In the genomic region with DNA sequence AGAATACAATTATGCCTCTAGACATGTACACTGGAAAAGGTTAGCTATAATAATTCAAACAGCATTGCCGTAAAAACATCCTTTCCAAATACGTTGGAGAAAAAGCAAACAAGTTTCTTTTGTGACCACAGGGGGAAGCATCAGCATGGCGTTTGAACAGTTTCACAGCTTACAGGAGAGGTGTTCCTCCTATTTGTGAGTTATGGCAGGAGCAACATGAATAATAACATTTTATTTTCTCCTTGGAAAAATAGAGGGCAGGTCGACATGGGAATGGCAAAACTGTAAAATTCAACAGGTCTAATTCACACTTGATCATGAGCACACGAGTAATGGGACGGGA, we compare ENCODE assay signal across 9 cellular contexts. TPM values are rescaled to one million over a fixed set of nuclear protein-coding genes. Genes with fewer than 3 reads are reported as not detected.
DNase-seq lines count a peak whose midpoint lies in the region; ATAC-seq and TF ChIP-seq lines count a peak whose summit lies in the region.
"Had no signal": no experiment of that assay in that cellular context is flagged by ENCODE, and none has a peak within 500 bp of the region (broad histone marks: within the 10 kb centered on the region; RNA-seq: fewer than 3 reads in every experiment).

No MANE protein-coding gene starts in this region.

- peaks cover 6 to 12% of the 10 kb centered on the region in 2 donors for H3K27me3 Mint-ChIP-seq in effector memory CD8-positive, alpha-beta T cell
- no peaks in the 10 kb centered on the region for H3K27me3 Mint-ChIP-seq in activated CD4-positive, alpha-beta memory T cell treated with anti-CD3 and anti-CD28 coated beads, Interleukin-2, amount 10 ng/mL, durations not matched to agents 7 days and 5 days
- H3K27me3 Mint-ChIP-seq: activated naive CD8-positive, alpha-beta T cell had no signal

- H3K4me3 Mint-ChIP-seq in effector memory CD8-positive, alpha-beta T cell = no peak overlapping the region
- no peak overlapping the region for H3K4me3 Mint-ChIP-seq in activated CD4-positive, alpha-beta memory T cell treated with anti-CD3 and anti-CD28 coated beads, Interleukin-2, amount 10 ng/mL, durations not matched to agents 7 days and 5 days
- H3K4me3 Mint-ChIP-seq: activated naive CD8-positive, alpha-beta T cell had no signal

- H3K4me1 Mint-ChIP-seq in effector memory CD8-positive, alpha-beta T cell (ENCODE audit: low read depth in 2 of 2) = peaks cover 0 to 4% of the 10 kb centered on the region in 2 donors
- peaks cover 2% of the 10 kb centered on the region for H3K4me1 Mint-ChIP-seq in activated CD4-positive, alpha-beta memory T cell treated with anti-CD3 and anti-CD28 coated beads, Interleukin-2, amount 10 ng/mL, durations not matched to agents 7 days and 5 days

- POLR2A ChIA-PET in activated CD4-positive, alpha-beta memory T cell treated with anti-CD3 and anti-CD28 coated beads, Interleukin-2, amount 10 ng/mL, durations not matched to agents 7 days and 5 days (lab: Charles Lee) = no interaction called here

- H3K36me3 Mint-ChIP-seq in effector memory CD8-positive, alpha-beta T cell (ENCODE audit: insufficient read depth) = no peaks in the 10 kb centered on the region
- no peaks in the 10 kb centered on the region for H3K36me3 Mint-ChIP-seq in activated CD4-positive, alpha-beta memory T cell treated with anti-CD3 and anti-CD28 coated beads, Interleukin-2, amount 10 ng/mL, durations not matched to agents 7 days and 5 days (ENCODE audit: low read depth)
- H3K36me3 Mint-ChIP-seq: activated naive CD8-positive, alpha-beta T cell had no signal

- no peaks in the 10 kb centered on the region for H3K9me3 ChIP-seq in heart left ventricle

- H3K27me3 ChIP-seq in heart left ventricle = no peaks in the 10 kb centered on the region

- WGBS in heart left ventricle, 4 donors = 36 to 42% (median 39%) methylated on average over 6 of the region's 6 CpGs

- H3K27ac ChIP-seq in heart left ventricle = no peak overlapping the region

- intact Hi-C loops in heart left ventricle (cut with DNase I) (loop anchor here in 1 of 10 donors (5.0 kb wide), 1 partner anchor 833 kb away; no protein-coding TSS in a partner anchor), Right ventricle myocardium inferior (cut with DNase I) (no loop called here)

- H3K9me3 Mint-ChIP-seq in effector memory CD8-positive, alpha-beta T cell = no peaks in the 10 kb centered on the region
- H3K9me3 Mint-ChIP-seq in activated CD4-positive, alpha-beta memory T cell treated with anti-CD3 and anti-CD28 coated beads, Interleukin-2, amount 10 ng/mL, durations not matched to agents 7 days and 5 days = peaks cover 8% of the 10 kb centered on the region

- ATAC-seq in heart left ventricle (no peak), Right ventricle myocardium inferior (no peak), GM21528 (IDR thresholded peaks at IDR 0.05; ENCODE audit: low FRiP score, unreplicated experiment) (no peak)
- ATAC-seq in effector memory CD8-positive, alpha-beta T cell (replicated peaks) = peak; percentile 24

- CTCF ChIA-PET in activated CD4-positive, alpha-beta memory T cell treated with anti-CD3 and anti-CD28 coated beads, Interleukin-2, amount 10 ng/mL, durations not matched to agents 7 days and 5 days (lab: Charles Lee) = no interaction called here

- H3K27ac Mint-ChIP-seq in effector memory CD8-positive, alpha-beta T cell = no peak overlapping the region
- no peak overlapping the region for H3K27ac Mint-ChIP-seq in activated CD4-positive, alpha-beta memory T cell treated with anti-CD3 and anti-CD28 coated beads, Interleukin-2, amount 10 ng/mL, durations not matched to agents 7 days and 5 days
- H3K27ac Mint-ChIP-seq: activated naive CD8-positive, alpha-beta T cell had no signal

- DNase-seq in heart left ventricle (no peak), Right ventricle myocardium inferior (ENCODE audit: missing footprints) (no peak), NCI-H774 (lab: John Stamatoyannopoulos, UW) (peak; percentile 38), pons (ENCODE audit: low spot score) (peak; percentile 11), C1 segment of cervical spinal cord (lab: John Stamatoyannopoulos, UW) (no peak)
- no peak for DNase-seq in effector memory CD8-positive, alpha-beta T cell
- no peak for DNase-seq in activated CD4-positive, alpha-beta memory T cell treated with anti-CD3 and anti-CD28 coated beads, Interleukin-2, amount 10 ng/mL, durations not matched to agents 7 days and 5 days

- H3K36me3 ChIP-seq in heart left ventricle = no peaks in the 10 kb centered on the region

- H3K4me3 ChIP-seq in heart left ventricle = peak overlapping the region in 2 of 12 donors; percentile 15 to 35

- no peak for TF ChIP-seq POLR2A in heart left ventricle (IDR thresholded peaks at IDR 0.05)

- TF ChIP-seq CTCF in heart left ventricle (IDR thresholded peaks at IDR 0.05) = peak; percentile 9 to 62 (median 36)

- peaks cover 0 to 2% (median 0%) of the 10 kb centered on the region in 12 donors for H3K4me1 ChIP-seq in heart left ventricle

RNA-seq across cellular contexts. Expression of a gene that starts 39.7 kb away (rescaled TPM):
- total RNA-seq in heart left ventricle (under 1 TPM in 6 of 9 donors, not detected in 3; 0.08 to 0.59 (median 0.22) TPM), Right ventricle myocardium inferior (not detected)
- under 1 TPM; 0.03 to 0.11 TPM for polyA plus RNA-seq in heart left ventricle
- not detected for total RNA-seq in activated CD4-positive, alpha-beta memory T cell treated with anti-CD3 and anti-CD28 coated beads, Interleukin-2, amount 10 ng/mL, durations not matched to agents 7 days and 5 days

Comparison
In these comparisons a context has a peak if more than half of its experiments do, and no peak if none do; other contexts are left out.
1. DNase-seq: peak in NCI-H774 (single experiment) and pons (single experiment); none in heart left ventricle (0 of 5), Right ventricle myocardium inferior (single experiment), effector memory CD8-positive, alpha-beta T cell (0 of 3), C1 segment of cervical spinal cord (0 of 14) and activated CD4-positive, alpha-beta memory T cell treated with anti-CD3 and anti-CD28 coated beads, Interleukin-2, amount 10 ng/mL, durations not matched to agents 7 days and 5 days (single experiment).